ENCODE assay signal across 1 cellular context in genomic region chr7:43873300-43873699, GRCh38.
TF ChIP-seq lines count a peak whose summit lies in the region.

No MANE protein-coding gene starts in this region.

TF ChIP-seq in K562, 482 proteins besides CTCF, POLR2A, EP300 and RAD21 (continued from another document and continues in another):
- TF ChIP-seq GMEB1 (CRISPR knock-in tag; IDR thresholded peaks at IDR 0.05) = no peak
- TF ChIP-seq XRCC3 (IDR thresholded peaks at IDR 0.05) = no peak
- TF ChIP-seq CBFB (CRISPR knock-in tag; IDR thresholded peaks at IDR 0.05) = no peak
- TF ChIP-seq ZNF584 (CRISPR knock-in tag; IDR thresholded peaks at IDR 0.05; ENCODE audit: low read depth) = no peak
- no peak for TF ChIP-seq SPI1 (IDR thresholded peaks at IDR 0.05; ENCODE audit: borderline replicate concordance, low read depth, low read length)
- TF ChIP-seq ZBTB43 (CRISPR knock-in tag; IDR thresholded peaks at IDR 0.05) = no peak
- TF ChIP-seq ZNF143 (CRISPR knock-in tag; IDR thresholded peaks at IDR 0.05) = no peak
- TF ChIP-seq MTA2 (IDR thresholded peaks at IDR 0.05; ENCODE audit: low read depth) = no peak
- no peak for TF ChIP-seq FOXA3 (CRISPR knock-in tag; conservative IDR thresholded peaks at IDR 0.05 in 1 of 2, IDR thresholded peaks at IDR 0.05 in 1 of 2)
- TF ChIP-seq POLR2G (IDR thresholded peaks at IDR 0.05; ENCODE audit: low read depth, low read length) = 0 out of 2 replicates have a peak, but pooled peaks have one; percentile 31
- TF ChIP-seq CXXC5 (CRISPR knock-in tag; IDR thresholded peaks at IDR 0.05) = peak; percentile 25; the same call in 1 of the 2 replicates
- TF ChIP-seq PYGO2 (tag; IDR thresholded peaks at IDR 0.05) = no peak
- TF ChIP-seq BRCA1 (IDR thresholded peaks at IDR 0.05) = no peak
- TF ChIP-seq BRCA1 (CRISPR knock-in tag; IDR thresholded peaks at IDR 0.05) = no peak
- no peak for TF ChIP-seq CBX2 (IDR thresholded peaks at IDR 0.05; ENCODE audit: insufficient read depth, low read length, poor library complexity, severe bottlenecking)
- TF ChIP-seq KAT8 (IDR thresholded peaks at IDR 0.05; ENCODE audit: low read depth) = no peak
- no peak for TF ChIP-seq MECOM (CRISPR knock-in tag; IDR thresholded peaks at IDR 0.05)
- TF ChIP-seq SFPQ (IDR thresholded peaks at IDR 0.05; ENCODE audit: low read depth, low read length) = no peak
- no peak for TF ChIP-seq POLR2B (IDR thresholded peaks at IDR 0.05; ENCODE audit: low read depth, partially characterized antibody)
- no peak for TF ChIP-seq ZNF511 (CRISPR knock-in tag; IDR thresholded peaks at IDR 0.05)
- TF ChIP-seq ZFP36 (IDR thresholded peaks at IDR 0.05; ENCODE audit: low read depth, low read length, partially characterized antibody) = no peak
- TF ChIP-seq CREM (IDR thresholded peaks at IDR 0.05; ENCODE audit: low read depth) = 0 out of 2 replicates have a peak, but pooled peaks have one; percentile 35
- TF ChIP-seq RERE (CRISPR knock-in tag; IDR thresholded peaks at IDR 0.05; ENCODE audit: borderline replicate concordance) = no peak
- TF ChIP-seq ZNF740 (CRISPR knock-in tag; IDR thresholded peaks at IDR 0.05) = no peak
- TF ChIP-seq ZNF740 (tag; IDR thresholded peaks at IDR 0.05) = no peak
- TF ChIP-seq BCOR (IDR thresholded peaks at IDR 0.05) = no peak
- TF ChIP-seq ZNF197 (CRISPR knock-in tag; IDR thresholded peaks at IDR 0.05; ENCODE audit: low read depth) = no peak
- TF ChIP-seq GTF3C2 (IDR thresholded peaks at IDR 0.05; ENCODE audit: borderline replicate concordance, extremely low read depth, insufficient read length) = no peak
- peak; percentile 64 for TF ChIP-seq EP400 (IDR thresholded peaks at IDR 0.05)
- no peak for TF ChIP-seq NFE2L1 (tag; IDR thresholded peaks at IDR 0.05; ENCODE audit: borderline replicate concordance, low read depth)
- no peak for TF ChIP-seq ZC3H11A (IDR thresholded peaks at IDR 0.05; ENCODE audit: low read depth, low read length)
- TF ChIP-seq SRSF1 (IDR thresholded peaks at IDR 0.05; ENCODE audit: low read depth, low read length) = no peak
- TF ChIP-seq SMARCE1 (IDR thresholded peaks at IDR 0.05) = 0 out of 2 replicates have a peak, but pooled peaks have one; percentile 31
- no peak for TF ChIP-seq PREB (CRISPR knock-in tag; IDR thresholded peaks at IDR 0.05)
- TF ChIP-seq FOXK1 (CRISPR knock-in tag; IDR thresholded peaks at IDR 0.05; ENCODE audit: borderline replicate concordance) = no peak
- no peak for TF ChIP-seq ESRRB (CRISPR knock-in tag; IDR thresholded peaks at IDR 0.05; ENCODE audit: borderline replicate concordance)
- no peak for TF ChIP-seq ZNF583 (CRISPR knock-in tag; IDR thresholded peaks at IDR 0.05)
- no peak for TF ChIP-seq UBTF (IDR thresholded peaks at IDR 0.05; ENCODE audit: borderline replicate concordance in 1 of 2, low read depth in 2 of 2, low read length in 2 of 2)
- TF ChIP-seq ZBTB7A (IDR thresholded peaks at IDR 0.05; ENCODE audit: borderline replicate concordance, control insufficient read depth, low read depth, low read length) = peak; percentile 19; the same call in 1 of the 2 replicates
- no peak for TF ChIP-seq CHAMP1 (IDR thresholded peaks at IDR 0.05)
- no peak for TF ChIP-seq TFAM (CRISPR knock-in tag; conservative IDR thresholded peaks at IDR 0.05)
- no peak for TF ChIP-seq ZNF354B (CRISPR knock-in tag; IDR thresholded peaks at IDR 0.05)
- no peak for TF ChIP-seq CEBPB (tag; IDR thresholded peaks at IDR 0.05)
